In the genomic region with DNA sequence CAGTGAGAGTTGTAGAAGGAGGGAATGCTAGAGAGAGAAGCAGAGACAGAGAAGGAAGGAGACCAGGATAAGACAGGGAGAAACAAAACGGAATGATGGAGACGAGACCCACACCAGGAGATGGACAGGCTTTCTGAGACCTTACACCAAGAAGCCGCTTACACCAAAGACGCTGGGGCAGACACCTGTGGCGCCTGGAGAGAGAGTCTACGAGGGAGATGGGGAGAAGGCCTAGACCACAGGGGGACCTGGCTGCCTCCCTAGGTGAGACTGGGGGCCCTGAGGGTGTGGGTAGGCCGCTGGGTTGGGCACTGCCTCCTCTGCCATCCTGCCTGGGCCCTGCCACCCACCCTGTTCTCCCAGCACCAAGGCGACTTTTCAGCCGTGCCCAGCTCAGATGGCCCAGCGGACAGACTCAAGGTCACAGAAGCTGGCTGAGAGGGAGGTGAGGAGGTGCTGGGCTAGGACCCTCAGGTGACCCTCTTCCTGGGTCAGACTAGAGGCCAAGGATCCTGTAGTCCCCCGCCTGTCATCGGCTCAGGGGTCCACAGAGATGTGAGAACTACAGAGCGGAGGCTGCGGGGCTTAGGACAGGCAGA, we compare ENCODE assay signal across 7 cellular contexts. TPM values are rescaled to one million over a fixed set of nuclear protein-coding genes. Genes with fewer than 3 reads are reported as not detected.
"Had no signal": no experiment of that assay in that cellular context is flagged by ENCODE, and none has a peak within 500 bp of the region (broad histone marks: within the 10 kb centered on the region; RNA-seq: fewer than 3 reads in every experiment).

No MANE protein-coding gene starts in this region.

- H3K36me3 ChIP-seq: HAP-1 had no signal

- FAIRE-seq: H1, H54, HTR-8/SVneo had no signal

- H3K27ac Mint-ChIP-seq: GM23338, IgD-negative memory B cell had no signal

- H3K36me3 Mint-ChIP-seq: IgD-negative memory B cell had no signal

- H3K9me3 Mint-ChIP-seq: GM23338, IgD-negative memory B cell had no signal

- H3K4me2 ChIP-seq: GM23338 had no signal

- H3K4me1 Mint-ChIP-seq: GM23338 had no signal

- ATAC-seq: GM23338, HCT116 had no signal

- H3K9me3 ChIP-seq: HAP-1 had no signal

- H3K4me3 ChIP-seq: GM23338, HAP-1 had no signal

- H3K4me3 Mint-ChIP-seq: GM23338, IgD-negative memory B cell had no signal

- H2AFZ ChIP-seq: GM23338 had no signal

RNA-seq across cellular contexts. Expression of gene PLIN5, which starts 5.0 kb away (rescaled TPM):
- polyA plus RNA-seq: IgD-negative memory B cell had no signal

RNA-seq across cellular contexts. Expression of gene SEMA6B, which starts 29.5 kb away (rescaled TPM):
- polyA plus RNA-seq: IgD-negative memory B cell had no signal
